19 cellular contexts compared by ENCODE assay signal in genomic region chr1:2061065-2061778, GRCh38. TPM values are rescaled to one million over a fixed set of nuclear protein-coding genes. Genes with fewer than 3 reads are reported as not detected.
"Had no signal": no experiment of that assay in that cellular context is flagged by ENCODE, and none has a peak within 500 bp of the region (broad histone marks: within the 10 kb centered on the region; RNA-seq: fewer than 3 reads in every experiment).

No MANE protein-coding gene starts in this region.

- ATAC-seq: gastrocnemius medialis, left ventricle myocardium superior, sciatic nerve had no signal

- H3K27me3 Mint-ChIP-seq: activated naive CD4-positive, alpha-beta T cell treated with anti-CD3 and anti-CD28 coated beads, Interleukin-2, amount 10 ng/mL, durations not matched to agents 7 days and 5 days; stimulated activated naive CD8-positive, alpha-beta T cell treated with anti-CD3 and anti-CD28 coated beads, Interleukin-15, amount 100 ng/mL, for 72 hours had no signal

- H3K4me3 Mint-ChIP-seq: activated naive CD4-positive, alpha-beta T cell treated with anti-CD3 and anti-CD28 coated beads, Interleukin-2, amount 10 ng/mL, durations not matched to agents 7 days and 5 days; neural crest cell; stimulated activated naive CD8-positive, alpha-beta T cell treated with anti-CD3 and anti-CD28 coated beads, Interleukin-15, amount 100 ng/mL, for 72 hours had no signal

- FAIRE-seq: astrocyte had no signal

- H3K27ac ChIP-seq: gastrocnemius medialis, heart right ventricle, spleen, VCaP had no signal

- H3K27ac Mint-ChIP-seq: activated naive CD4-positive, alpha-beta T cell treated with anti-CD3 and anti-CD28 coated beads, Interleukin-2, amount 10 ng/mL, durations not matched to agents 7 days and 5 days had no signal

- H3K36me3 ChIP-seq: gastrocnemius medialis had no signal

- H3K4me1 Mint-ChIP-seq: activated naive CD4-positive, alpha-beta T cell treated with anti-CD3 and anti-CD28 coated beads, Interleukin-2, amount 10 ng/mL, durations not matched to agents 7 days and 5 days; stimulated activated naive CD8-positive, alpha-beta T cell treated with anti-CD3 and anti-CD28 coated beads, Interleukin-15, amount 100 ng/mL, for 72 hours had no signal

- H3K27me3 ChIP-seq: dorsolateral prefrontal cortex, spleen had no signal

- H3K9me3 ChIP-seq: gastrocnemius medialis had no signal

- H3K36me3 Mint-ChIP-seq: activated naive CD4-positive, alpha-beta T cell treated with anti-CD3 and anti-CD28 coated beads, Interleukin-2, amount 10 ng/mL, durations not matched to agents 7 days and 5 days had no signal

- H3K4me1 ChIP-seq: gastrocnemius medialis, heart right ventricle, spleen had no signal

- H3K4me3 ChIP-seq: dorsolateral prefrontal cortex, gastrocnemius medialis, heart right ventricle, spleen had no signal

- DNase-seq: activated CD4-positive, alpha-beta T cell treated with anti-CD3 and anti-CD28 coated beads for 1 hour; activated CD4-positive, alpha-beta T cell treated with anti-CD3 and anti-CD28 coated beads, Interleukin-2, amount 50 U/mL, for 4 hours; activated naive CD4-positive, alpha-beta T cell treated with anti-CD3 and anti-CD28 coated beads, Interleukin-2, amount 10 ng/mL, durations not matched to agents 7 days and 5 days; activated T-cell treated with anti-CD3 and anti-CD28 coated beads for 4 hours; dorsolateral prefrontal cortex; erythroblast; gastrocnemius medialis; islet precursor cell; left ventricle myocardium superior; spleen; stimulated activated naive CD8-positive, alpha-beta T cell treated with anti-CD3 and anti-CD28 coated beads, Interleukin-15, amount 100 ng/mL, for 72 hours had no signal

RNA-seq across cellular contexts. Expression of gene GABRD, which starts 42.1 kb away (rescaled TPM):
- total RNA-seq: astrocyte; osteocyte; pulmonary artery endothelial cell; sciatic nerve; T-helper 1 cell treated with Interleukin-12 subunit alpha and Interleukin-12 subunit beta and Interleukin-4 antibody, amounts not matched to agents 30 ng/mL and 1 ng/mL, for 36 hours had no signal

RNA-seq across cellular contexts. Expression of gene CFAP74, which starts 57.6 kb away (rescaled TPM):
- total RNA-seq: astrocyte; gastrocnemius medialis; heart right ventricle; left ventricle myocardium superior; osteocyte; pulmonary artery endothelial cell; T-helper 1 cell treated with Interleukin-12 subunit alpha and Interleukin-12 subunit beta and Interleukin-4 antibody, amounts not matched to agents 30 ng/mL and 1 ng/mL, for 36 hours had no signal
